Comparison of ENCODE assay signal across 22 cellular contexts in genomic region chr14:51053157-51053556, GRCh38. TPM values are rescaled to one million over a fixed set of nuclear protein-coding genes. Genes with fewer than 3 reads are reported as not detected.
DNase-seq lines count a peak whose midpoint lies in the region; FAIRE-seq and TF ChIP-seq lines count a peak whose summit lies in the region.
"Had no signal": no experiment of that assay in that cellular context is flagged by ENCODE, and none has a peak within 500 bp of the region (broad histone marks: within the 10 kb centered on the region; RNA-seq: fewer than 3 reads in every experiment).

No MANE protein-coding gene starts in this region.

- H3K4me1 ChIP-seq in GM23248 (ENCODE audit: insufficient read depth) = no peaks in the 10 kb centered on the region
- H3K4me1 ChIP-seq in transverse colon = no peaks in the 10 kb centered on the region
- H3K4me1 ChIP-seq: BLaER1 treated with 17β-estradiol and CSF1 and Interleukin-3, amounts not matched to agents 10 nM and 100 nM had no signal

- H3K27me3 ChIP-seq in GM23248 (replicated peaks; ENCODE audit: insufficient read depth) = peaks cover under 1% of the 10 kb centered on the region; the same call in 1 of the 2 replicates
- no peaks in the 10 kb centered on the region for H3K27me3 ChIP-seq in transverse colon
- H3K27me3 ChIP-seq: BLaER1 treated with 17β-estradiol and CSF1 and Interleukin-3, amounts not matched to agents 10 nM and 100 nM had no signal

- intact Hi-C loops in transverse colon (cut with DNase I; ENCODE audit: low total_unique reads) = no loop called here

- no peaks in the 10 kb centered on the region for H3F3A ChIP-seq in GM23248 (ENCODE audit: insufficient read depth)

- WGBS in GM23248 (ENCODE audit: low coverage in 1 of 2, low lambda C conversion rate in 2 of 2, missing lambda C conversion rate in 2 of 2), 2 experiments = 66 to 72% methylated on average over 2 of the region's 2 CpGs
- WGBS in transverse colon (ENCODE audit: low coverage in 1 of 2), 2 donors = 92 to 96% methylated on average over 2 of the region's 2 CpGs

- H3K9ac ChIP-seq in GM23248 = no peak overlapping the region
- H3K9ac ChIP-seq: BLaER1 treated with 17β-estradiol and CSF1 and Interleukin-3, amounts not matched to agents 10 nM and 100 nM had no signal

- H3K4me3 ChIP-seq in GM23248 (no peak overlapping the region), epithelial cell of esophagus (ENCODE audit: low read length) (no peak overlapping the region), transverse colon (no peak overlapping the region)
- H3K4me3 ChIP-seq: BLaER1 treated with 17β-estradiol and CSF1 and Interleukin-3, amounts not matched to agents 10 nM and 100 nM had no signal

- no peak overlapping the region for H3K4me2 ChIP-seq in GM23248 (ENCODE audit: unreplicated experiment)
- H3K4me2 ChIP-seq: BLaER1 treated with 17β-estradiol and CSF1 and Interleukin-3, amounts not matched to agents 10 nM and 100 nM had no signal

- no peak for TF ChIP-seq POLR2A in transverse colon (IDR thresholded peaks at IDR 0.05)
- no peak for TF ChIP-seq POLR2A in GM12891 (IDR thresholded peaks at IDR 0.05; ENCODE audit: low read depth, low read length)

- H3K36me3 ChIP-seq in GM23248 (ENCODE audit: low read depth) (no peaks in the 10 kb centered on the region), transverse colon (no peaks in the 10 kb centered on the region)
- H3K36me3 ChIP-seq: BLaER1 treated with 17β-estradiol and CSF1 and Interleukin-3, amounts not matched to agents 10 nM and 100 nM had no signal

- peak; percentile 53 for DNase-seq in GM23248
- peak; percentile 7 for DNase-seq in M059J (ENCODE audit: low read depth)
- DNase-seq in epithelial cell of esophagus (ENCODE audit: low read depth) = peak; percentile 11
- peak; percentile 4 for DNase-seq in kidney glomerular epithelial cell (lab: John Stamatoyannopoulos, UW)
- no peak for DNase-seq in transverse colon
- no peak for DNase-seq in NCI-H1105 (lab: John Stamatoyannopoulos, UW)
- no peak for DNase-seq in GM12891 (ENCODE audit: insufficient read length, low spot score)
- DNase-seq: AML-193; CD4-positive, alpha-beta T cell; NCI-H1092 treated with DMSO at 0.1 percent for 48 hours; NCI-H1436 treated with DMSO at 0.1 percent for 48 hours; NCI-H1930; NCI-H2107; NCI-H446; NCI-H526 treated with DMSO at 0.1 percent for 48 hours; SHP77 treated with DMSO at 0.1 percent for 48 hours had no signal

- no peak overlapping the region for H2AFZ ChIP-seq in GM23248

- in situ Hi-C loops in GM23248 (cut with MboI) (no loop called here), transverse colon (cut with MboI; ENCODE audit: low pct_ligation_motif_present in 1 of 4, low pct_unique_long_range_greater_than_20kb in 1 of 4, low sequenced_read_pairs in 3 of 4) (no loop called here)

- FAIRE-seq in GM12891 (lab: Jason Lieb, UNC) = no peak
- FAIRE-seq: A204.1, D721Med, H1 had no signal

- no peak for TF ChIP-seq EP300 in transverse colon (IDR thresholded peaks at IDR 0.05; ENCODE audit: low read depth)

- H3K9me3 ChIP-seq in GM23248 (ENCODE audit: low read depth) = no peaks in the 10 kb centered on the region
- no peaks in the 10 kb centered on the region for H3K9me3 ChIP-seq in transverse colon

- H4K20me1 ChIP-seq in GM23248 (ENCODE audit: insufficient read depth) = no peaks in the 10 kb centered on the region
- H4K20me1 ChIP-seq: BLaER1 treated with 17β-estradiol and CSF1 and Interleukin-3, amounts not matched to agents 10 nM and 100 nM had no signal

- no peaks in the 10 kb centered on the region for H3K9me2 ChIP-seq in GM23248 (ENCODE audit: insufficient read depth)

- no peaks in the 10 kb centered on the region for H3K79me2 ChIP-seq in GM23248 (ENCODE audit: insufficient read depth)

- H3K27ac ChIP-seq in GM23248 (no peak overlapping the region), transverse colon (no peak overlapping the region)
- H3K27ac ChIP-seq: BLaER1 treated with 17β-estradiol and CSF1 and Interleukin-3, amounts not matched to agents 10 nM and 100 nM; HL-60; RWPE1 had no signal

- TF ChIP-seq CTCF in epithelial cell of esophagus (IDR thresholded peaks at IDR 0.05; ENCODE audit: insufficient read depth, low read depth, low read length, missing control alignments) = no peak
- TF ChIP-seq CTCF in transverse colon (IDR thresholded peaks at IDR 0.05) = no peak

TF ChIP-seq in GM12891, 5 proteins besides CTCF, POLR2A, EP300 and RAD21:
- TF ChIP-seq POU2F2 (IDR thresholded peaks at IDR 0.05; ENCODE audit: low read depth, low read length) (no peak), TAF1 (IDR thresholded peaks at IDR 0.05; ENCODE audit: low read depth, low read length) (no peak), SPI1 (IDR thresholded peaks at IDR 0.05; ENCODE audit: low read depth, low read length) (no peak)

RNA-seq across cellular contexts. Expression of gene TRIM9, which starts 41.7 kb away (rescaled TPM):
- total RNA-seq in GM23248 (2014; rRNA removed; shearing (Covaris generic)) = 0.32 TPM in 1 of 2 replicates, not detected in the other
- polyA plus RNA-seq in GM23248 (2016; fragmentation: Nextera tagmentation; extraction: Ambion mirVana) = 0.25 TPM in 1 of 2 replicates, not detected in the other
- total RNA-seq in M059J (2014; rRNA removed; shearing (Covaris generic)) = 1.3 and 2.0 TPM in 2 replicates
- 10 to 100 TPM in 3 of 4 donors, 1 to 10 TPM in 1; 9.2 to 21.3 (median 16.1) TPM for total RNA-seq in transverse colon
- polyA plus RNA-seq in GM12891 (2012; ENCODE audit: low read depth, missing spikeins) = 0.08 TPM

Comparison
In these comparisons a context has a peak if more than half of its experiments do, and no peak if none do; other contexts are left out.
1. DNase-seq: peak in GM23248 (single experiment), M059J (single experiment), epithelial cell of esophagus (single experiment) and kidney glomerular epithelial cell (single experiment); none in transverse colon (single experiment), NCI-H1105 (single experiment) and GM12891 (single experiment).